Comparison of ENCODE assay signal across 21 cellular contexts in genomic region chr10:106615081-106615480, GRCh38.
DNase-seq lines count a peak whose midpoint lies in the region; ATAC-seq and TF ChIP-seq lines count a peak whose summit lies in the region.
"Had no signal": no experiment of that assay in that cellular context is flagged by ENCODE, and none has a peak within 500 bp of the region (broad histone marks: within the 10 kb centered on the region; RNA-seq: fewer than 3 reads in every experiment).

No MANE protein-coding gene starts in this region.

- no peak overlapping the region for H4K91ac ChIP-seq in IMR-90 (ENCODE audit: insufficient read depth, low read depth, low read length)

- no peak overlapping the region for H3K27ac ChIP-seq in IMR-90 (ENCODE audit: insufficient read depth, low read length)
- H3K27ac ChIP-seq: breast epithelium, SK-N-MC, thoracic aorta had no signal

- H3K23ac ChIP-seq in IMR-90 (ENCODE audit: low read depth, low read length): no peak overlapping the region

- TF ChIP-seq RAD21 in IMR-90 (IDR thresholded peaks at IDR 0.05; ENCODE audit: low read length): no peak

- peak; percentile 66 for ATAC-seq in IMR-90 (ENCODE audit: low read depth)
- no peak for ATAC-seq in natural killer cell
- ATAC-seq: activated CD4-positive, alpha-beta T cell treated with anti-CD3 and anti-CD28 coated beads for 36 hours; naive thymus-derived CD4-positive, alpha-beta T cell had no signal

- H2BK120ac ChIP-seq in IMR-90 (ENCODE audit: low read depth, low read length): no peak overlapping the region

- H3K14ac ChIP-seq in IMR-90 (replicated peaks; ENCODE audit: low read depth, low read length): no peak overlapping the region

- H3K9me3 Mint-ChIP-seq in natural killer cell: peaks cover 0 to 3% of the 10 kb centered on the region in 2 donors

- CTCF ChIA-PET in IMR-90 (lab: Yijun Ruan, JAX): interaction anchor here (0.6 kb wide), 1 partner anchor 1161 kb away, joined by 3 read pairs; no protein-coding TSS in a partner anchor

- no peak overlapping the region for H3K18ac ChIP-seq in IMR-90 (ENCODE audit: low read depth, low read length)

- no peaks in the 10 kb centered on the region for H3K79me1 ChIP-seq in IMR-90 (ENCODE audit: low read depth in 1 of 2, low read length in 2 of 2)

- TF ChIP-seq CTCF in IMR-90 (conservative IDR thresholded peaks at IDR 0.05; ENCODE audit: low read depth, low read length): no peak
- TF ChIP-seq CTCF in natural killer cell (IDR thresholded peaks at IDR 0.05): no peak

- peak overlapping the region; percentile 19 for H2BK5ac ChIP-seq in IMR-90 (ENCODE audit: low read depth, low read length, poor library complexity, severe bottlenecking)

- H2AK5ac ChIP-seq in IMR-90 (ENCODE audit: low read depth, low read length): no peak overlapping the region

- WGBS in IMR-90 (ENCODE audit: extremely low coverage in 2 of 2, insufficient read length in 1 of 2), 2 experiments: 20% methylated on average over 1 of the region's 3 CpGs; no CpG with 5 or more reads in 1 of the 2 experiments

- H3K4me3 ChIP-seq in IMR-90 (ENCODE audit: insufficient read depth, low read depth, low read length): no peak overlapping the region
- H3K4me3 ChIP-seq: breast epithelium, lung, SK-N-MC, thoracic aorta had no signal

- H3K27me3 ChIP-seq in IMR-90 (ENCODE audit: control insufficient read depth, insufficient read depth, low read length): no peaks in the 10 kb centered on the region
- H3K27me3 ChIP-seq: breast epithelium had no signal

- BruUV-seq in IMR-90 (replicated peaks; lab: Mats Ljungman, UMichigan): no TSS peak

- H3K27me3 Mint-ChIP-seq in natural killer cell (ENCODE audit: low read depth in 2 of 2): peaks cover 0 to 3% of the 10 kb centered on the region in 2 donors
- H3K27me3 Mint-ChIP-seq: activated CD4-positive, alpha-beta T cell treated with anti-CD3 and anti-CD28 coated beads for 36 hours; B cell had no signal

- in situ Hi-C loops in IMR-90 (cut with MboI; ENCODE audit: low sequenced_read_pairs): no loop called here

- no peak overlapping the region for H3K4me2 ChIP-seq in IMR-90 (ENCODE audit: low read depth, low read length)

- intact Hi-C loops in IMR-90 (cut with micrococcal nuclease): no loop called here
- intact Hi-C loops in natural killer cell (cut with micrococcal nuclease): no loop called here

- no peak overlapping the region for H3K56ac ChIP-seq in IMR-90 (ENCODE audit: extremely low read depth, insufficient read depth, low read length)

- H3K9ac ChIP-seq in IMR-90 (ENCODE audit: low read depth, low read length): no peak overlapping the region

- H2BK15ac ChIP-seq in IMR-90 (ENCODE audit: low read depth, low read length): no peak overlapping the region

- no peak overlapping the region for H3K27ac Mint-ChIP-seq in natural killer cell
- H3K27ac Mint-ChIP-seq: activated CD4-positive, alpha-beta T cell treated with anti-CD3 and anti-CD28 coated beads for 36 hours; B cell; naive thymus-derived CD4-positive, alpha-beta T cell had no signal

- dilution Hi-C loops in IMR-90 (cut with HindIII; ENCODE audit: low sequenced_read_pairs, unreplicated experiment): no loop called here

- no peaks in the 10 kb centered on the region for H3K4me1 Mint-ChIP-seq in natural killer cell
- H3K4me1 Mint-ChIP-seq: activated CD4-positive, alpha-beta T cell treated with anti-CD3 and anti-CD28 coated beads for 36 hours; B cell; naive thymus-derived CD4-positive, alpha-beta T cell had no signal

- H4K20me1 ChIP-seq in IMR-90 (ENCODE audit: insufficient read depth, low read length): no peaks in the 10 kb centered on the region

- no peak overlapping the region for H3K4ac ChIP-seq in IMR-90 (ENCODE audit: low read depth, low read length)

- no peak overlapping the region for H3K4me3 Mint-ChIP-seq in natural killer cell
- H3K4me3 Mint-ChIP-seq: activated CD4-positive, alpha-beta T cell treated with anti-CD3 and anti-CD28 coated beads for 36 hours; B cell; naive thymus-derived CD4-positive, alpha-beta T cell had no signal

- H2AFZ ChIP-seq in IMR-90 (replicated peaks; ENCODE audit: low read length, poor library complexity): no peak overlapping the region

- H2AK9ac ChIP-seq in IMR-90 (replicated peaks; ENCODE audit: low read depth, low read length, poor library complexity): no peak overlapping the region

- 0 out of 4 replicates have a peak overlapping the region, but pooled peaks of 1 of the 2 experiments have one; percentile 26 for H4K8ac ChIP-seq in IMR-90 (ENCODE audit: low read depth in 2 of 2, low read length in 2 of 2)

- no peak overlapping the region for H4K5ac ChIP-seq in IMR-90 (ENCODE audit: low read depth, low read length)

- H3K4me1 ChIP-seq in IMR-90 (ENCODE audit: control insufficient read depth, insufficient read depth, low read length): no peaks in the 10 kb centered on the region
- H3K4me1 ChIP-seq: breast epithelium had no signal

- POLR2A ChIA-PET in IMR-90 (lab: Charles Lee; ENCODE audit: unreplicated experiment): no interaction called here

- peaks cover 2% of the 10 kb centered on the region; the same call in 1 of the 2 replicates for H3K9me3 ChIP-seq in IMR-90 (ENCODE audit: control insufficient read depth, insufficient read depth, low read length)
- H3K9me3 ChIP-seq: breast epithelium, thoracic aorta had no signal

- DNase-seq in EL (peak; percentile 83), IMR-90 (peak; percentile 83), dedifferentiated amniotic fluid mesenchymal stem cell (ENCODE audit: extremely low spot score) (peak; percentile 32), iPS-NIHi7 (ENCODE audit: extremely low spot score) (peak; percentile 30), natural killer cell (no peak), retina (no peak), hippocampal formation (lab: John Stamatoyannopoulos, UW) (no peak)
- no peak for DNase-seq in effector CD8-positive, alpha-beta T cell (lab: John Stamatoyannopoulos, UW)
- DNase-seq: activated CD4-positive, alpha-beta T cell treated with anti-CD3 and anti-CD28 coated beads for 36 hours; activated CD8-positive, alpha-beta memory T cell treated with anti-CD3 and anti-CD28 coated beads, Interleukin-2, amount 50 U/mL, for 4 hours; activated naive CD4-positive, alpha-beta T cell treated with Interleukin-2 at 50 U/mL for 16 hours; GDM1; GOT3; naive thymus-derived CD4-positive, alpha-beta T cell; NCI-H1048; NCI-H526 treated with DMSO at 0.1 percent for 48 hours had no signal

- H3K9me1 ChIP-seq in IMR-90 (ENCODE audit: insufficient read depth, low read length): no peaks in the 10 kb centered on the region

- no peaks in the 10 kb centered on the region for H3K36me3 Mint-ChIP-seq in natural killer cell
- H3K36me3 Mint-ChIP-seq: naive thymus-derived CD4-positive, alpha-beta T cell had no signal

- H2BK20ac ChIP-seq in IMR-90 (ENCODE audit: low read depth, low read length): no peak overlapping the region

- TF ChIP-seq POLR2A in IMR-90 (IDR thresholded peaks at IDR 0.05; ENCODE audit: low read depth, low read length): no peak

- no peaks in the 10 kb centered on the region for H3K36me3 ChIP-seq in IMR-90 (ENCODE audit: control insufficient read depth, insufficient read depth, low read length)
- H3K36me3 ChIP-seq: breast epithelium, thoracic aorta had no signal

TF ChIP-seq in IMR-90, 13 proteins besides CTCF, POLR2A, EP300 and RAD21:
- TF ChIP-seq CEBPB (IDR thresholded peaks at IDR 0.05; ENCODE audit: low read depth, low read length) (no peak), BHLHE40 (IDR thresholded peaks at IDR 0.05; ENCODE audit: low read depth, low read length) (no peak), FOS (IDR thresholded peaks at IDR 0.05; ENCODE audit: low read depth, low read length) (no peak), MAFK (IDR thresholded peaks at IDR 0.05; ENCODE audit: low read depth, low read length) (no peak), RFX5 (IDR thresholded peaks at IDR 0.05; ENCODE audit: low read depth, low read length) (no peak), MXI1 (IDR thresholded peaks at IDR 0.05; ENCODE audit: borderline replicate concordance, low read depth, low read length) (no peak), MAZ (IDR thresholded peaks at IDR 0.05; ENCODE audit: borderline replicate concordance, low read depth, low read length) (no peak), USF2 (IDR thresholded peaks at IDR 0.05; ENCODE audit: low read depth, low read length) (no peak), SMC3 (IDR thresholded peaks at IDR 0.05; ENCODE audit: low read depth, low read length) (no peak), NFE2L2 (IDR thresholded peaks at IDR 0.05; ENCODE audit: low read depth, low read length) (no peak), CHD1 (IDR thresholded peaks at IDR 0.05; ENCODE audit: low read depth, low read length) (no peak), ELK1 (IDR thresholded peaks at IDR 0.05; ENCODE audit: borderline replicate concordance, low read depth, low read length) (no peak), RCOR1 (IDR thresholded peaks at IDR 0.05; ENCODE audit: insufficient replicate concordance, low read length) (no peak)

Comparison
In these comparisons a context has a peak if more than half of its experiments do, and no peak if none do; other contexts are left out.
1. DNase-seq: peak in EL (single experiment), IMR-90 (single experiment), dedifferentiated amniotic fluid mesenchymal stem cell (single experiment) and iPS-NIHi7 (single experiment); none in natural killer cell (single experiment), retina (single experiment), effector CD8-positive, alpha-beta T cell (single experiment) and hippocampal formation (0 of 2).